In the genomic region with DNA sequence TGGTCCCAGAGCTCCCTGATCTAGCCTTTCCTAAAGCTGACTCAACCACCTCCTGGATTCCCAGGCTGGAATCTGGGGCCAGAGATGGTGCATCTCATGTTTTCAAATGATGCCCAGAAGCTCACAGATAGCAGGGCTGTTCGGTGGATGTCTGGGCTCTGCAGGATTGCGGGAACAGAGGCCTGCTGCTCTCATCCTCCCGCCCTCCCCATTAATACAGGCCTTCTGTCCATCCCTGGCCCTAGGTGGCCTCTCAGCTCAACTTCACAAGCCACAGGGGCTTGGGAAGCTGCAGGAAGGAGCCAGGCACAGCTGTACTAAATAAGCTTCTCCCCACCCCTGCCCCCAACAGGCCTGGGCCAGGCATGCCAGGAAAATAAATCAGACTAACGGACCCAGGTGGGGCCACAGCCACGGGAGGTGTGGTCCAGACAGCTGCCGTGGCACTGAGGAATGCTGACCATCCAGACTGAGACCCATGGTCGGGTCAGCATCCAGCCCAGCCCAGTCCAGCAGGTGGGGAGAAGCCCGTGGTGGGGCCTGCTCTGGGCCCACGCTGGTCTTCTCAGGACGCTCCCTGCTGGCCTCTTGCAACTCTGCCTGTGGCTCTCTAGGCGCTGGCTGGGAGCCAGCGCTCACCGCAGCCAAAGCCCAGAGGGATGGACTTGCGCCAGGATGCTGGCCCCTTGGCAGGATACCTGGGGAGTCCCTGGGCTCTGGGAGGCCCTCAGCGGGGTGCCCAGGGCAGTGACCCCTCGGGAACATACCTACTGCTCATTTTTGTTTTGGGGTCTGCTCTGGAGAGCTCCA, we compare ENCODE assay signal across 8 cellular contexts. TPM values are rescaled to one million over a fixed set of nuclear protein-coding genes. Genes with fewer than 3 reads are reported as not detected.
DNase-seq lines count a peak whose midpoint lies in the region; ATAC-seq and TF ChIP-seq lines count a peak whose summit lies in the region.

No MANE protein-coding gene starts in this region.

- H3K9ac ChIP-seq in adipocyte (ENCODE audit: low read length), result no peak overlapping the region

- no peaks in the 10 kb centered on the region for H3K36me3 ChIP-seq in BE2C
- no peaks in the 10 kb centered on the region for H3K36me3 ChIP-seq in adipocyte (ENCODE audit: control insufficient read depth, insufficient read depth, low read length, severe bottlenecking)

- no peaks in the 10 kb centered on the region for H3K9me3 Mint-ChIP-seq in T-helper 2 cell treated with Interferon-gamma antibody and Interleukin-4, amounts not matched to agents 5 μg/mL and 100 μg/mL, for 36 hours
- no peaks in the 10 kb centered on the region for H3K9me3 Mint-ChIP-seq in activated CD8-positive, alpha-beta T cell treated with anti-CD3 and anti-CD28 coated beads, Interleukin-2, amount 10 ng/mL, durations not matched to agents 7 days and 5 days (ENCODE audit: insufficient read depth)

- H3K27ac Mint-ChIP-seq in T-helper 2 cell treated with Interferon-gamma antibody and Interleukin-4, amounts not matched to agents 5 μg/mL and 100 μg/mL, for 36 hours, result no peak overlapping the region
- H3K27ac Mint-ChIP-seq in activated CD8-positive, alpha-beta T cell treated with anti-CD3 and anti-CD28 coated beads, Interleukin-2, amount 10 ng/mL, durations not matched to agents 7 days and 5 days, result no peak overlapping the region

- no peaks in the 10 kb centered on the region for H3K9me3 ChIP-seq in BE2C
- H3K9me3 ChIP-seq in adipocyte (ENCODE audit: control insufficient read depth, low read length), result no peaks in the 10 kb centered on the region

- no peaks in the 10 kb centered on the region for H3K4me1 Mint-ChIP-seq in T-helper 2 cell treated with Interferon-gamma antibody and Interleukin-4, amounts not matched to agents 5 μg/mL and 100 μg/mL, for 36 hours (ENCODE audit: low read depth)
- H3K4me1 Mint-ChIP-seq in activated CD8-positive, alpha-beta T cell treated with anti-CD3 and anti-CD28 coated beads, Interleukin-2, amount 10 ng/mL, durations not matched to agents 7 days and 5 days (ENCODE audit: low read depth), result no peaks in the 10 kb centered on the region

- H3K4me1 ChIP-seq in BE2C (peaks cover 13% of the 10 kb centered on the region), adipocyte (ENCODE audit: control insufficient read depth, insufficient read depth, low read length) (no peaks in the 10 kb centered on the region)

- no peak overlapping the region for H3K4me3 Mint-ChIP-seq in T-helper 2 cell treated with Interferon-gamma antibody and Interleukin-4, amounts not matched to agents 5 μg/mL and 100 μg/mL, for 36 hours
- no peak overlapping the region for H3K4me3 Mint-ChIP-seq in activated CD8-positive, alpha-beta T cell treated with anti-CD3 and anti-CD28 coated beads, Interleukin-2, amount 10 ng/mL, durations not matched to agents 7 days and 5 days

- H3K27me3 Mint-ChIP-seq in T-helper 2 cell treated with Interferon-gamma antibody and Interleukin-4, amounts not matched to agents 5 μg/mL and 100 μg/mL, for 36 hours (ENCODE audit: low read depth), result peaks cover 9% of the 10 kb centered on the region
- peaks cover 10% of the 10 kb centered on the region for H3K27me3 Mint-ChIP-seq in activated CD8-positive, alpha-beta T cell treated with anti-CD3 and anti-CD28 coated beads, Interleukin-2, amount 10 ng/mL, durations not matched to agents 7 days and 5 days (ENCODE audit: low read depth)

- peak; percentile 43 for TF ChIP-seq CTCF in BE2C (IDR thresholded peaks at IDR 0.05; ENCODE audit: low read depth, low read length)

- peak; percentile 76 for DNase-seq in BE2C
- DNase-seq in M059J (ENCODE audit: low read depth), result peak; percentile 87
- peak; percentile 43 for DNase-seq in adipocyte (ENCODE audit: low read depth)
- DNase-seq in left lobe of liver (ENCODE audit: low spot score), result no peak
- DNase-seq in T-helper 2 cell treated with Interferon-gamma antibody and Interleukin-4, amounts not matched to agents 5 μg/mL and 100 μg/mL, for 36 hours (ENCODE audit: low spot score), result no peak
- DNase-seq in 8988T, result no peak
- DNase-seq in activated CD8-positive, alpha-beta T cell treated with anti-CD3 and anti-CD28 coated beads, Interleukin-2, amount 10 ng/mL, durations not matched to agents 7 days and 5 days, result no peak

- no peaks in the 10 kb centered on the region for H3K36me3 Mint-ChIP-seq in T-helper 2 cell treated with Interferon-gamma antibody and Interleukin-4, amounts not matched to agents 5 μg/mL and 100 μg/mL, for 36 hours (ENCODE audit: low read depth)
- H3K36me3 Mint-ChIP-seq in activated CD8-positive, alpha-beta T cell treated with anti-CD3 and anti-CD28 coated beads, Interleukin-2, amount 10 ng/mL, durations not matched to agents 7 days and 5 days (ENCODE audit: low read depth), result no peaks in the 10 kb centered on the region

- peak; percentile 54 for ATAC-seq in left lobe of liver
- ATAC-seq in activated CD8-positive, alpha-beta T cell treated with anti-CD3 and anti-CD28 coated beads, Interleukin-2, amount 10 ng/mL, durations not matched to agents 7 days and 5 days, result no peak
- ATAC-seq in HG03095 (IDR thresholded peaks at IDR 0.05; ENCODE audit: unreplicated experiment), result no peak

- CTCF ChIA-PET in activated CD8-positive, alpha-beta T cell treated with anti-CD3 and anti-CD28 coated beads, Interleukin-2, amount 10 ng/mL, durations not matched to agents 7 days and 5 days (lab: Charles Lee), result interaction anchor here (0.8 to 4.0 kb wide), 19 partner anchors 9 to 393 kb away, joined by 3 to 61 read pairs (median 4); partner anchors contain the start of genes ARFGAP1, BIRC7 and YTHDF1

- no peaks in the 10 kb centered on the region for H3K27me3 ChIP-seq in BE2C
- peaks cover 23% of the 10 kb centered on the region for H3K27me3 ChIP-seq in adipocyte (replicated peaks; ENCODE audit: control insufficient read depth, insufficient read depth, low read length)

- POLR2A ChIA-PET in activated CD8-positive, alpha-beta T cell treated with anti-CD3 and anti-CD28 coated beads, Interleukin-2, amount 10 ng/mL, durations not matched to agents 7 days and 5 days (lab: Charles Lee), result interaction anchor here (0.6 kb wide), 2 partner anchors 9 to 29 kb away, joined by 4 to 5 read pairs; partner anchors contain the start of gene YTHDF1

- no peak overlapping the region for H3K4me3 ChIP-seq in BE2C (ENCODE audit: low read depth, low read length)
- H3K4me3 ChIP-seq in adipocyte (ENCODE audit: low read length), result no peak overlapping the region

RNA-seq across cellular contexts. Expression of gene YTHDF1, which starts 8.5 kb away (rescaled TPM):
- polyA plus RNA-seq in BE2C (2012; ENCODE audit: insufficient read depth, insufficient read length, low read depth), result 90.9 TPM
- total RNA-seq in M059J (2014; rRNA removed; shearing (Covaris generic)), result 28.4 and 41.2 TPM in 2 replicates
- 18.2 TPM for total RNA-seq in left lobe of liver
- total RNA-seq in activated CD8-positive, alpha-beta T cell treated with anti-CD3 and anti-CD28 coated beads, Interleukin-2, amount 10 ng/mL, durations not matched to agents 7 days and 5 days, result 10 to 100 TPM; 36.2 to 38.7 TPM

RNA-seq across cellular contexts. Expression of gene BIRC7, which starts 11.2 kb away (rescaled TPM):
- 0.56 TPM for polyA plus RNA-seq in BE2C (2012; ENCODE audit: insufficient read depth, insufficient read length, low read depth)
- total RNA-seq in M059J (2014; rRNA removed; shearing (Covaris generic)), result not detected in 2 replicates
- total RNA-seq in left lobe of liver, result not detected
- under 1 TPM; 0.37 to 0.74 TPM for total RNA-seq in activated CD8-positive, alpha-beta T cell treated with anti-CD3 and anti-CD28 coated beads, Interleukin-2, amount 10 ng/mL, durations not matched to agents 7 days and 5 days

RNA-seq across cellular contexts. Expression of gene NKAIN4, which starts 29.8 kb away (rescaled TPM):
- polyA plus RNA-seq in BE2C (2012; ENCODE audit: insufficient read depth, insufficient read length, low read depth), result 0.49 TPM
- not detected in 2 replicates for total RNA-seq in M059J (2014; rRNA removed; shearing (Covaris generic))
- not detected for total RNA-seq in left lobe of liver
- total RNA-seq in activated CD8-positive, alpha-beta T cell treated with anti-CD3 and anti-CD28 coated beads, Interleukin-2, amount 10 ng/mL, durations not matched to agents 7 days and 5 days, result not detected

RNA-seq across cellular contexts. Expression of gene ARFGAP1, which starts 48.1 kb away (rescaled TPM):
- 329 TPM for polyA plus RNA-seq in BE2C (2012; ENCODE audit: insufficient read depth, insufficient read length, low read depth)
- 35.3 and 78.1 TPM in 2 replicates for total RNA-seq in M059J (2014; rRNA removed; shearing (Covaris generic))
- 42.6 TPM for total RNA-seq in left lobe of liver
- total RNA-seq in activated CD8-positive, alpha-beta T cell treated with anti-CD3 and anti-CD28 coated beads, Interleukin-2, amount 10 ng/mL, durations not matched to agents 7 days and 5 days, result 10 to 100 TPM; 68.7 to 75.6 TPM

Comparison
In these comparisons a context has a peak if more than half of its experiments do, and no peak if none do; other contexts are left out.
1. DNase-seq: peak in BE2C (single experiment), M059J (single experiment) and adipocyte (single experiment); none in left lobe of liver (single experiment), T-helper 2 cell treated with Interferon-gamma antibody and Interleukin-4, amounts not matched to agents 5 μg/mL and 100 μg/mL, for 36 hours (single experiment), 8988T (single experiment) and activated CD8-positive, alpha-beta T cell treated with anti-CD3 and anti-CD28 coated beads, Interleukin-2, amount 10 ng/mL, durations not matched to agents 7 days and 5 days (single experiment).